Comparison of ENCODE assay signal across 8 cellular contexts in genomic region chr22:40183029-40183581, GRCh38. TPM values are rescaled to one million over a fixed set of nuclear protein-coding genes. Genes with fewer than 3 reads are reported as not detected.
DNase-seq lines count a peak whose midpoint lies in the region; ATAC-seq and TF ChIP-seq lines count a peak whose summit lies in the region.

No MANE protein-coding gene starts in this region.

- H3K27ac ChIP-seq in liver (ENCODE audit: low read depth in 1 of 2, low read length in 2 of 2): peak overlapping the region; percentile 45 to 72

- H3K27ac Mint-ChIP-seq in MCF 10A (ENCODE audit: low read depth, unreplicated experiment) (peak overlapping the region; percentile 74), type B pancreatic cell (peak overlapping the region; percentile 78)

- H3K9ac ChIP-seq in Loucy (ENCODE audit: low read depth, low read length, poor library complexity, severe bottlenecking) (peak overlapping the region; percentile 0), liver (ENCODE audit: low read depth in 1 of 2, low read length in 2 of 2) (peak overlapping the region in 1 of 2 donors; percentile 27)

- no peak for TF ChIP-seq RAD21 in liver (IDR thresholded peaks at IDR 0.05)

- H4K20me1 ChIP-seq in Loucy (ENCODE audit: insufficient read depth, low read length, poor library complexity, severe bottlenecking): peaks cover 60% of the 10 kb centered on the region

- peaks cover 99% of the 10 kb centered on the region for H3K79me2 ChIP-seq in Loucy (ENCODE audit: insufficient read depth, low read length)

- H3F3A ChIP-seq in Loucy (ENCODE audit: low read depth): no peaks in the 10 kb centered on the region

- DNase-seq in AG10803 (ENCODE audit: low read depth) (peak; percentile 92), MCF 10A (ENCODE audit: unreplicated experiment) (peak; percentile 28), type B pancreatic cell (ENCODE audit: extremely low spot score, unreplicated experiment) (no peak), NCI-H2107 (lab: John Stamatoyannopoulos, UW) (no peak)

- H3K36me3 ChIP-seq in Loucy (ENCODE audit: insufficient read depth, low read length) (no peaks in the 10 kb centered on the region), liver (ENCODE audit: control insufficient read depth in 4 of 4, insufficient read depth in 3 of 4, low read depth in 1 of 4, low read length in 3 of 4) (no peaks in the 10 kb centered on the region)

- peak overlapping the region; percentile 96 for H3K4me2 ChIP-seq in Loucy (ENCODE audit: low read depth, low read length, poor library complexity, severe bottlenecking)

- H3K9me3 Mint-ChIP-seq in MCF 10A (ENCODE audit: unreplicated experiment): peaks cover 10% of the 10 kb centered on the region
- H3K9me3 Mint-ChIP-seq in type B pancreatic cell: peaks cover 9% of the 10 kb centered on the region

- peaks cover 23% of the 10 kb centered on the region for H3K36me3 Mint-ChIP-seq in MCF 10A (ENCODE audit: insufficient read depth, unreplicated experiment)
- peaks cover 17% of the 10 kb centered on the region for H3K36me3 Mint-ChIP-seq in type B pancreatic cell

- H3K4me1 Mint-ChIP-seq in MCF 10A (ENCODE audit: insufficient read depth, unreplicated experiment) (peaks cover 51% of the 10 kb centered on the region), type B pancreatic cell (ENCODE audit: unreplicated experiment) (peaks cover 47% of the 10 kb centered on the region)

- no peaks in the 10 kb centered on the region for H3K9me2 ChIP-seq in Loucy (replicated peaks; ENCODE audit: low read depth, low read length)

- intact Hi-C loops in MCF 10A (cut with micrococcal nuclease): no loop called here

- H2AFZ ChIP-seq in Loucy (ENCODE audit: low read length): no peak overlapping the region

- 40% methylated on average over 9 of the region's 9 CpGs for WGBS in liver

- H3K4me3 ChIP-seq in AG10803 (ENCODE audit: low read length) (peak overlapping the region; percentile 31), Loucy (ENCODE audit: low read length, poor library complexity, severe bottlenecking) (peak overlapping the region; percentile 56), liver (ENCODE audit: low read depth in 1 of 3, low read length in 3 of 3) (no peak overlapping the region)

- POLR2A ChIA-PET in MCF 10A (lab: Yijun Ruan, JAX): no interaction called here

- H3K27me3 Mint-ChIP-seq in MCF 10A (ENCODE audit: insufficient read depth, unreplicated experiment): no peaks in the 10 kb centered on the region
- no peaks in the 10 kb centered on the region for H3K27me3 Mint-ChIP-seq in type B pancreatic cell

- H3K27me3 ChIP-seq in Loucy (ENCODE audit: insufficient read depth, low read length, poor library complexity, severe bottlenecking): no peaks in the 10 kb centered on the region
- no peaks in the 10 kb centered on the region for H3K27me3 ChIP-seq in liver (ENCODE audit: control insufficient read depth in 4 of 4, insufficient read depth in 4 of 4, low read length in 3 of 4)

- CTCF ChIA-PET in MCF 10A (lab: Yijun Ruan, JAX): no interaction called here

- H3K4me1 ChIP-seq in Loucy (ENCODE audit: insufficient read depth, low read length, poor library complexity, severe bottlenecking): peaks cover 54% of the 10 kb centered on the region
- H3K4me1 ChIP-seq in liver (ENCODE audit: control insufficient read depth in 4 of 4, insufficient read depth in 4 of 4, low read length in 3 of 4): peaks cover 24 to 74% (median 65%) of the 10 kb centered on the region in 4 donors

- ATAC-seq in HG02973 (IDR thresholded peaks at IDR 0.05; ENCODE audit: unreplicated experiment): no peak
- no peak for ATAC-seq in GM21529 (IDR thresholded peaks at IDR 0.05; ENCODE audit: unreplicated experiment)

- no peak for TF ChIP-seq CTCF in AG10803 (conservative IDR thresholded peaks at IDR 0.05; ENCODE audit: low read length)
- no peak for TF ChIP-seq CTCF in Loucy (conservative IDR thresholded peaks at IDR 0.05; ENCODE audit: low read length)
- no peak for TF ChIP-seq CTCF in MCF 10A (IDR thresholded peaks at IDR 0.05; ENCODE audit: unreplicated experiment)
- no peak for TF ChIP-seq CTCF in liver (IDR thresholded peaks at IDR 0.05; ENCODE audit: low read depth, low read length, missing input control)
- TF ChIP-seq CTCF in type B pancreatic cell (conservative IDR thresholded peaks at IDR 0.05): no peak

- BruUV-seq in MCF 10A (replicated peaks; lab: Mats Ljungman, UMichigan): no TSS peak

- H3K9me3 ChIP-seq in Loucy (ENCODE audit: insufficient read depth, low read depth, low read length): no peaks in the 10 kb centered on the region
- H3K9me3 ChIP-seq in liver (ENCODE audit: control insufficient read depth in 4 of 4, low read length in 3 of 4): no peaks in the 10 kb centered on the region

- H3K4me3 Mint-ChIP-seq in MCF 10A (ENCODE audit: unreplicated experiment): peak overlapping the region; percentile 54
- peak overlapping the region; percentile 68 for H3K4me3 Mint-ChIP-seq in type B pancreatic cell

TF ChIP-seq in liver, 16 proteins besides CTCF, POLR2A, EP300 and RAD21:
- TF ChIP-seq ATF3 (IDR thresholded peaks at IDR 0.05) (no peak), YY1 (IDR thresholded peaks at IDR 0.05) (no peak), HNF4A (conservative IDR thresholded peaks at IDR 0.05) (no peak)

RNA-seq across cellular contexts. Expression of gene TNRC6B, which starts 5.4 kb away (rescaled TPM):
- total RNA-seq in MCF 10A (2022) (27.1 and 39.3 TPM in 2 replicates), liver (10 to 100 TPM; 29.9 to 39.1 TPM), type B pancreatic cell (ENCODE audit: low replicate concordance) (48.3 and 50.7 TPM in 2 replicates)
- 10 to 100 TPM in 1 of 2 donors, 1 to 10 TPM in 1; 4.6 to 22.8 TPM for polyA plus RNA-seq in liver

Comparison
In these comparisons a context has a peak if more than half of its experiments do, and no peak if none do; other contexts are left out.
1. DNase-seq: peak in AG10803 (single experiment) and MCF 10A (single experiment); none in type B pancreatic cell (single experiment) and NCI-H2107 (single experiment).
2. H3K4me3 ChIP-seq: peak in AG10803 (single experiment) and Loucy (single experiment); none in liver (0 of 3).